ENCODE assay signal across 7 cellular contexts in genomic region chr19:40806385-40807146, GRCh38. TPM values are rescaled to one million over a fixed set of nuclear protein-coding genes. Genes with fewer than 3 reads are reported as not detected.
A peak's percentile ranks its signal among the peaks of the same experiment; 100 is the strongest.
DNase-seq lines count a peak whose midpoint lies in the region; ATAC-seq and FAIRE-seq lines count a peak whose summit lies in the region.

No MANE protein-coding gene starts in this region.

- peak overlapping the region; percentile 88 to 100 for H3K27ac Mint-ChIP-seq in effector memory CD8-positive, alpha-beta T cell

- DNase-seq in GM19239 (ENCODE audit: insufficient read length, low spot score) (peak; percentile 75), NCI-H526 (lab: John Stamatoyannopoulos, UW) (peak; percentile 92 to 95), lung microvascular endothelial cell (ENCODE audit: low read depth in 2 of 2) (peak; percentile 99)
- peak; percentile 50 for DNase-seq in activated CD8-positive, alpha-beta memory T cell treated with anti-CD3 and anti-CD28 coated beads, Interleukin-2, amount 50 U/mL, for 24 hours (ENCODE audit: extremely low read depth)
- DNase-seq in effector memory CD8-positive, alpha-beta T cell, result peak; percentile 74 to 79 (median 77)
- peak; percentile 75 to 79 for DNase-seq in stimulated activated CD4-positive, alpha-beta T cell treated with anti-CD3 and anti-CD28 coated beads, Interleukin-4, amount 100 ng/mL, for 48 hours (ENCODE audit: low read depth in 2 of 2)

- H3K9me3 Mint-ChIP-seq in effector memory CD8-positive, alpha-beta T cell, result no peaks in the 10 kb centered on the region

- peak; percentile 66 for FAIRE-seq in GM19239 (lab: Jason Lieb, UNC)

- H3K27me3 Mint-ChIP-seq in effector memory CD8-positive, alpha-beta T cell, result no peaks in the 10 kb centered on the region

- peaks cover 86% of the 10 kb centered on the region for H3K36me3 Mint-ChIP-seq in effector memory CD8-positive, alpha-beta T cell (ENCODE audit: insufficient read depth)

- peak overlapping the region; percentile 98 to 100 for H3K4me3 Mint-ChIP-seq in effector memory CD8-positive, alpha-beta T cell

- peaks cover 76 to 81% of the 10 kb centered on the region in 2 donors for H3K4me1 Mint-ChIP-seq in effector memory CD8-positive, alpha-beta T cell (ENCODE audit: low read depth in 2 of 2)

- peak; percentile 60 for ATAC-seq in effector memory CD8-positive, alpha-beta T cell (replicated peaks)
- no peak for ATAC-seq in GM21447 (IDR thresholded peaks at IDR 0.05; ENCODE audit: unreplicated experiment)

RNA-seq across cellular contexts. Expression of gene EGLN2, which starts 7.6 kb away (rescaled TPM):
- 85.0 and 151 TPM in 2 replicates for total RNA-seq in lung microvascular endothelial cell

RNA-seq across cellular contexts. Expression of gene RAB4B, which starts 28.5 kb away (rescaled TPM):
- total RNA-seq in lung microvascular endothelial cell, result 7.6 and 14.1 TPM in 2 replicates

RNA-seq across cellular contexts. Expression of gene MIA, which starts 31.2 kb away (rescaled TPM):
- not detected in 2 replicates for total RNA-seq in lung microvascular endothelial cell

RNA-seq across cellular contexts. Expression of gene CYP2A6, which starts 43.7 kb away (rescaled TPM):
- total RNA-seq in lung microvascular endothelial cell, result not detected in 2 replicates

RNA-seq across cellular contexts. Expression of gene SNRPA, which starts 55.6 kb away (rescaled TPM):
- total RNA-seq in lung microvascular endothelial cell, result 21.0 and 36.0 TPM in 2 replicates
